ENCODE assay signal across 24 cellular contexts in the genomic region with DNA sequence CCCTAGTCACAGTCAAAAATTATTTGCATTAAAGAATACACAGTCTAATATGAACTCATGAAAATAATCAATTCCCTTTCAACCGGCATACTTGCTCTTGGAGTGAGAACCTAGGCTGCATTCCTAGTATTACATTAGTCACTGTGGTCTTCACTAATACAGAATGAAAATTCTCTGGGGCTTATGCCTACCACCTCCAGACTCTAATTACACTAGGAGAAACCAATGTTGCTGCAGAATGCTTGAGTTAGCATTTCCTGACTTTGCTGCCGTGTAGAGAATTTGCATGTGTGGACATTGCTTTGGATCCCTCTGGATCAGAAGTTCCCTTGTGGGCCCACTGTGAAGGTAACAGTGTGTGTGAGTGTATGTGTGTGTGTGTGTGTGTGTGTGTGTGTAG.
DNase-seq lines count a peak whose midpoint lies in the region; ATAC-seq and TF ChIP-seq lines count a peak whose summit lies in the region.
"Had no signal": no experiment of that assay in that cellular context is flagged by ENCODE, and none has a peak within 500 bp of the region (broad histone marks: within the 10 kb centered on the region; RNA-seq: fewer than 3 reads in every experiment).

No MANE protein-coding gene starts in this region.

- H3K27me3 Mint-ChIP-seq in activated CD4-positive, alpha-beta T cell treated with anti-CD3 and anti-CD28 coated beads, Interleukin-2, amount 10 ng/mL, durations not matched to agents 24 days and 14 days, result peaks cover 2% of the 10 kb centered on the region
- no peaks in the 10 kb centered on the region for H3K27me3 Mint-ChIP-seq in neural progenitor cell (ENCODE audit: insufficient read depth, low read depth)
- H3K27me3 Mint-ChIP-seq in chondrocyte (ENCODE audit: low read depth), result peaks cover 8% of the 10 kb centered on the region
- H3K27me3 Mint-ChIP-seq in MCF 10A (ENCODE audit: insufficient read depth, unreplicated experiment), result peaks cover 12% of the 10 kb centered on the region

- peak; percentile 23 for DNase-seq in activated CD4-positive, alpha-beta T cell treated with anti-CD3 and anti-CD28 coated beads, Interleukin-2, amount 10 ng/mL, durations not matched to agents 24 days and 14 days
- no peak for DNase-seq in activated CD4-positive, alpha-beta T cell treated with anti-CD3 and anti-CD28 coated beads for 1 hour
- DNase-seq in astrocyte of the hippocampus (ENCODE audit: low read depth, low spot score), result peak; percentile 80
- no peak for DNase-seq in neural progenitor cell (ENCODE audit: low spot score)
- no peak for DNase-seq in chondrocyte (ENCODE audit: low spot score)
- no peak for DNase-seq in NCI-H1417 (lab: John Stamatoyannopoulos, UW)
- no peak for DNase-seq in MCF 10A (ENCODE audit: unreplicated experiment)
- DNase-seq: DMS153; GOT3; Karpas-422; NCI-H1092 treated with DMSO at 0.1 percent for 48 hours; NCI-H1436 treated with DMSO at 0.1 percent for 48 hours; NCI-H1930; NCI-H2107; NCI-H446 treated with DMSO at 0.1 percent for 48 hours; NCI-H526; NCI-H82; NK-92 treated with Interleukin-12 subunit alpha and Interleukin-12 subunit beta, amount 100 ng/mL, for 24 hours; PC-3; SJCRH30 had no signal

- no peak overlapping the region for H2AFZ ChIP-seq in neural progenitor cell (replicated peaks)

- H3K9ac ChIP-seq in neural progenitor cell, result no peak overlapping the region

- H3K36me3 Mint-ChIP-seq in activated CD4-positive, alpha-beta T cell treated with anti-CD3 and anti-CD28 coated beads, Interleukin-2, amount 10 ng/mL, durations not matched to agents 24 days and 14 days (ENCODE audit: low read depth), result no peaks in the 10 kb centered on the region
- no peaks in the 10 kb centered on the region for H3K36me3 Mint-ChIP-seq in neural progenitor cell
- H3K36me3 Mint-ChIP-seq in chondrocyte (ENCODE audit: low read depth), result no peaks in the 10 kb centered on the region
- no peaks in the 10 kb centered on the region for H3K36me3 Mint-ChIP-seq in MCF 10A (ENCODE audit: insufficient read depth, unreplicated experiment)

- no peak for ATAC-seq in GM21367 (IDR thresholded peaks at IDR 0.05; ENCODE audit: unreplicated experiment)
- ATAC-seq: HepG2, PC-3 had no signal

- H3K4me2 ChIP-seq in neural progenitor cell, result no peak overlapping the region

- intact Hi-C loops in activated CD4-positive, alpha-beta T cell treated with anti-CD3 and anti-CD28 coated beads, Interleukin-2, amount 10 ng/mL, durations not matched to agents 24 days and 14 days (cut with micrococcal nuclease), result no loop called here
- intact Hi-C loops in MCF 10A (cut with micrococcal nuclease), result no loop called here

- POLR2A ChIA-PET in MCF 10A (lab: Yijun Ruan, JAX), result no interaction called here

- no peaks in the 10 kb centered on the region for H3K79me2 ChIP-seq in neural progenitor cell (ENCODE audit: low read depth)

- no TSS peak for BruUV-seq in MCF 10A (replicated peaks; lab: Mats Ljungman, UMichigan)

- TF ChIP-seq CTCF in neural progenitor cell (IDR thresholded peaks at IDR 0.05), result no peak
- TF ChIP-seq CTCF in chondrocyte (IDR thresholded peaks at IDR 0.05), result no peak
- no peak for TF ChIP-seq CTCF in MCF 10A (IDR thresholded peaks at IDR 0.05; ENCODE audit: unreplicated experiment)

- no peaks in the 10 kb centered on the region for H3K27me3 ChIP-seq in neural progenitor cell
- H3K27me3 ChIP-seq: SJCRH30 had no signal

- H3F3A ChIP-seq in neural progenitor cell (ENCODE audit: low read depth), result no peaks in the 10 kb centered on the region

- H4K20me1 ChIP-seq in neural progenitor cell (ENCODE audit: low read depth), result no peaks in the 10 kb centered on the region

- H3K4me3 ChIP-seq in neural progenitor cell, result no peak overlapping the region
- H3K4me3 ChIP-seq: SJCRH30 had no signal

- no peaks in the 10 kb centered on the region for H3K9me3 ChIP-seq in neural progenitor cell (ENCODE audit: low read depth)
- H3K9me3 ChIP-seq: SJCRH30 had no signal

- no peak overlapping the region for H3K27ac Mint-ChIP-seq in activated CD4-positive, alpha-beta T cell treated with anti-CD3 and anti-CD28 coated beads, Interleukin-2, amount 10 ng/mL, durations not matched to agents 24 days and 14 days
- H3K27ac Mint-ChIP-seq in neural progenitor cell (peak overlapping the region; percentile 0), chondrocyte (ENCODE audit: unreplicated experiment) (no peak overlapping the region), MCF 10A (ENCODE audit: low read depth, unreplicated experiment) (no peak overlapping the region)

- H3K4me1 Mint-ChIP-seq in activated CD4-positive, alpha-beta T cell treated with anti-CD3 and anti-CD28 coated beads, Interleukin-2, amount 10 ng/mL, durations not matched to agents 24 days and 14 days, result no peaks in the 10 kb centered on the region
- peaks cover 14% of the 10 kb centered on the region for H3K4me1 Mint-ChIP-seq in neural progenitor cell
- H3K4me1 Mint-ChIP-seq in chondrocyte (ENCODE audit: low read depth), result no peaks in the 10 kb centered on the region
- H3K4me1 Mint-ChIP-seq in MCF 10A (ENCODE audit: insufficient read depth, unreplicated experiment), result no peaks in the 10 kb centered on the region

- H3K27ac ChIP-seq in neural progenitor cell, result no peak overlapping the region
- H3K27ac ChIP-seq: 22Rv1, HL-60, SJCRH30 had no signal

- CTCF ChIA-PET in MCF 10A (lab: Yijun Ruan, JAX), result interaction anchor here (1.1 kb wide), 1 partner anchor 66 kb away, joined by 3 read pairs; no protein-coding TSS in a partner anchor

- H3K9me3 Mint-ChIP-seq in activated CD4-positive, alpha-beta T cell treated with anti-CD3 and anti-CD28 coated beads, Interleukin-2, amount 10 ng/mL, durations not matched to agents 24 days and 14 days, result no peaks in the 10 kb centered on the region
- H3K9me3 Mint-ChIP-seq in neural progenitor cell (no peaks in the 10 kb centered on the region), chondrocyte (ENCODE audit: low read depth) (peaks cover 2% of the 10 kb centered on the region), MCF 10A (ENCODE audit: unreplicated experiment) (no peaks in the 10 kb centered on the region)

- no peaks in the 10 kb centered on the region for H3K36me3 ChIP-seq in neural progenitor cell
- H3K36me3 ChIP-seq: SJCRH30 had no signal

- peaks cover 15% of the 10 kb centered on the region for H3K4me1 ChIP-seq in neural progenitor cell
- H3K4me1 ChIP-seq: SJCRH30 had no signal

- no peak overlapping the region for H3K4me3 Mint-ChIP-seq in activated CD4-positive, alpha-beta T cell treated with anti-CD3 and anti-CD28 coated beads, Interleukin-2, amount 10 ng/mL, durations not matched to agents 24 days and 14 days
- no peak overlapping the region for H3K4me3 Mint-ChIP-seq in neural progenitor cell
- no peak overlapping the region for H3K4me3 Mint-ChIP-seq in chondrocyte (ENCODE audit: unreplicated experiment)
- no peak overlapping the region for H3K4me3 Mint-ChIP-seq in MCF 10A (ENCODE audit: unreplicated experiment)

Comparison
In these comparisons a context has a peak if more than half of its experiments do, and no peak if none do; other contexts are left out.
1. DNase-seq: peak in activated CD4-positive, alpha-beta T cell treated with anti-CD3 and anti-CD28 coated beads, Interleukin-2, amount 10 ng/mL, durations not matched to agents 24 days and 14 days (single experiment) and astrocyte of the hippocampus (single experiment); none in activated CD4-positive, alpha-beta T cell treated with anti-CD3 and anti-CD28 coated beads for 1 hour (single experiment), neural progenitor cell (single experiment), chondrocyte (single experiment), NCI-H1417 (0 of 3) and MCF 10A (single experiment).